In genomic region chr2:235494716-235495372, GRCh38 we compare ENCODE assay signal across 8 cellular contexts. TPM values are rescaled to one million over a fixed set of nuclear protein-coding genes. Genes with fewer than 3 reads are reported as not detected.
A peak's percentile ranks its signal among the peaks of the same experiment; 100 is the strongest.
DNase-seq lines count a peak whose midpoint lies in the region; ATAC-seq, FAIRE-seq and TF ChIP-seq lines count a peak whose summit lies in the region.

No MANE protein-coding gene starts in this region.

- H3K27me3 ChIP-seq in small intestine (ENCODE audit: control insufficient read depth in 2 of 2, insufficient read depth in 2 of 2, low read length in 2 of 2), result no peaks in the 10 kb centered on the region

- H3K4me1 Mint-ChIP-seq in MCF 10A (ENCODE audit: insufficient read depth, unreplicated experiment), result peaks cover 16% of the 10 kb centered on the region

- in situ Hi-C loops in KBM-7 (cut with MboI; ENCODE audit: low pct_unique_long_range_greater_than_20kb, low sequenced_read_pairs), result no loop called here

- no peaks in the 10 kb centered on the region for H3K27me3 Mint-ChIP-seq in MCF 10A (ENCODE audit: insufficient read depth, unreplicated experiment)

- H3K27ac ChIP-seq in small intestine (ENCODE audit: low read depth in 1 of 2, low read length in 1 of 2), result peak overlapping the region; percentile 51 to 55

- H3K36me3 ChIP-seq in small intestine (ENCODE audit: control insufficient read depth in 2 of 2, insufficient read depth in 2 of 2, low read length in 2 of 2), result no peaks in the 10 kb centered on the region

- ATAC-seq in GM21360 (IDR thresholded peaks at IDR 0.05; ENCODE audit: unreplicated experiment), result no peak
- ATAC-seq in HG02571 (IDR thresholded peaks at IDR 0.05; ENCODE audit: unreplicated experiment), result no peak

- no peak overlapping the region for H3K27ac Mint-ChIP-seq in MCF 10A (ENCODE audit: low read depth, unreplicated experiment)

- H3K36me3 Mint-ChIP-seq in MCF 10A (ENCODE audit: insufficient read depth, unreplicated experiment), result no peaks in the 10 kb centered on the region

- H3K4me1 ChIP-seq in small intestine (ENCODE audit: control insufficient read depth in 2 of 2, insufficient read depth in 1 of 2, low read depth in 1 of 2, low read length in 1 of 2), result no peaks in the 10 kb centered on the region

- DNase-seq in D341Med (ENCODE audit: low spot score) (peak; percentile 65), KBM-7 (peak; percentile 38), MCF 10A (ENCODE audit: unreplicated experiment) (peak; percentile 40), iris pigment epithelial cell (ENCODE audit: low read depth) (peak; percentile 68), small intestine (peak; percentile 41)
- no peak for DNase-seq in central memory CD4-positive, alpha-beta T cell

- H3K9me3 ChIP-seq in small intestine (ENCODE audit: control insufficient read depth, low read depth), result no peaks in the 10 kb centered on the region

- no TSS peak for BruUV-seq in MCF 10A (replicated peaks; lab: Mats Ljungman, UMichigan)

- POLR2A ChIA-PET in MCF 10A (lab: Yijun Ruan, JAX), result interaction anchor here (0.5 to 1.3 kb wide), 6 partner anchors 9 to 324 kb away, joined by 3 to 5 read pairs (median 4); no protein-coding TSS in a partner anchor

- 1 to 3% (median 2%) methylated on average over 51 to 72 of the region's 72 CpGs for WGBS in small intestine, 3 donors

- peak overlapping the region; percentile 77 for H3K4me3 Mint-ChIP-seq in MCF 10A (ENCODE audit: unreplicated experiment)

- H3K4me3 ChIP-seq in small intestine (ENCODE audit: low read depth in 1 of 2, low read length in 2 of 2), result peak overlapping the region; percentile 55 to 89

- FAIRE-seq in small intestine (lab: Jason Lieb, UNC), result no peak

- intact Hi-C loops in MCF 10A (cut with micrococcal nuclease), result loop anchor here (1.0 to 10.0 kb wide), 4 partner anchors 57 to 358 kb away; no protein-coding TSS in a partner anchor

- CTCF ChIA-PET in MCF 10A (lab: Yijun Ruan, JAX), result interaction anchor here (1.4 kb wide), 1 partner anchor 95 kb away, joined by 4 read pairs; no protein-coding TSS in a partner anchor

- no peaks in the 10 kb centered on the region for H3K9me3 Mint-ChIP-seq in MCF 10A (ENCODE audit: unreplicated experiment)

- no peak for TF ChIP-seq CTCF in MCF 10A (IDR thresholded peaks at IDR 0.05; ENCODE audit: unreplicated experiment)

RNA-seq across cellular contexts. Expression of gene AGAP1, which starts 1.0 kb away (rescaled TPM):
- 41.3 and 42.4 TPM in 2 replicates for total RNA-seq in MCF 10A (2022)
- polyA plus RNA-seq in small intestine, result 10 to 100 TPM in 2 of 3 donors, 1 to 10 TPM in 1; 9.8 to 15.6 (median 15.4) TPM
